ENCODE assay signal across 17 cellular contexts in genomic region chr13:112773601-112774447, GRCh38.
DNase-seq lines count a peak whose midpoint lies in the region; ATAC-seq and TF ChIP-seq lines count a peak whose summit lies in the region.
"Had no signal": no experiment of that assay in that cellular context is flagged by ENCODE, and none has a peak within 500 bp of the region (broad histone marks: within the 10 kb centered on the region; RNA-seq: fewer than 3 reads in every experiment).

No MANE protein-coding gene starts in this region.

- no peak overlapping the region for H4K8ac ChIP-seq in H9 (replicated peaks; ENCODE audit: insufficient read length, low read depth, low read length)

- no peak overlapping the region for H2AFZ ChIP-seq in H9 (ENCODE audit: low read length)

- 0 out of 2 replicates have a peak, but pooled peaks cover 3% of the 10 kb centered on the region for H3K4me1 ChIP-seq in H9 (ENCODE audit: insufficient read depth, low read length)
- H3K4me1 ChIP-seq: SJSA1 had no signal

- H2BK20ac ChIP-seq in H9 (ENCODE audit: low read depth, low read length, poor library complexity, severe bottlenecking): no peak overlapping the region

- no peak overlapping the region for H3T11ph ChIP-seq in H9 (ENCODE audit: low read length)

- H3K4me3 Mint-ChIP-seq in H9: no peak overlapping the region
- no peak overlapping the region for H3K4me3 Mint-ChIP-seq in glutamatergic neuron (ENCODE audit: unreplicated experiment)

- no peak overlapping the region for H2BK120ac ChIP-seq in H9 (ENCODE audit: low read depth, low read length, poor library complexity, severe bottlenecking)

- H3K23me2 ChIP-seq in H9 (ENCODE audit: insufficient read length, low read depth, low read length, poor library complexity, severe bottlenecking): no peaks in the 10 kb centered on the region

- H4K20me1 ChIP-seq in H9 (ENCODE audit: control insufficient read depth, insufficient read depth, insufficient read length): no peaks in the 10 kb centered on the region

- no peak overlapping the region for H4K91ac ChIP-seq in H9 (ENCODE audit: insufficient read length, low read depth, low read length)

- H3K36me3 Mint-ChIP-seq in H9 (ENCODE audit: insufficient read depth in 1 of 3, low read depth in 3 of 3): peaks cover 0 to 7% (median 3%) of the 10 kb centered on the region in 3 experiments; a peak in 4 of 7 replicates
- peaks cover 4% of the 10 kb centered on the region for H3K36me3 Mint-ChIP-seq in glutamatergic neuron (ENCODE audit: unreplicated experiment)

- intact Hi-C loops in posterior vena cava (cut with DNase I): no loop called here

- no peak overlapping the region for H2BK5ac ChIP-seq in H9 (ENCODE audit: insufficient read length, low read length)

- H3K27me3 Mint-ChIP-seq in H9 (ENCODE audit: low read depth) (no peaks in the 10 kb centered on the region; the same call in 1 of the 2 replicates), glutamatergic neuron (ENCODE audit: unreplicated experiment) (peaks cover 16% of the 10 kb centered on the region)

- H3K79me2 ChIP-seq in H9 (ENCODE audit: insufficient read depth, low read length): no peaks in the 10 kb centered on the region; the same call in 1 of the 2 replicates

- H3K27me3 ChIP-seq in H9 (ENCODE audit: insufficient read depth, low read length): no peaks in the 10 kb centered on the region
- H3K27me3 ChIP-seq: MG63, SJSA1 had no signal

- CTCF ChIA-PET in HEK293T (lab: Yijun Ruan, JAX): no interaction called here

- no peak overlapping the region for H3K18ac ChIP-seq in H9 (ENCODE audit: insufficient read length, low read depth, low read length)

- no peaks in the 10 kb centered on the region for H3K9me3 ChIP-seq in H9 (ENCODE audit: control insufficient read depth, low read depth, low read length)
- H3K9me3 ChIP-seq: MG63, SJSA1 had no signal

- no peak overlapping the region for H3K14ac ChIP-seq in H9 (ENCODE audit: insufficient read depth, low read length)

- H3K27ac Mint-ChIP-seq in H9 (peak overlapping the region; percentile 66 to 77 (median 76); a peak in 3 of 7 replicates), glutamatergic neuron (ENCODE audit: unreplicated experiment) (peak overlapping the region; percentile 17)

- no peak overlapping the region for H3K4ac ChIP-seq in H9 (ENCODE audit: low read depth, low read length)

- DNase-seq in H9: peak; percentile 24
- DNase-seq in glutamatergic neuron: peak; percentile 13
- DNase-seq in posterior vena cava (ENCODE audit: low spot score): peak; percentile 47
- DNase-seq in HEK293T (ENCODE audit: extremely low spot score): no peak
- DNase-seq in SKM-1 (lab: John Stamatoyannopoulos, UW; ENCODE audit: unreplicated experiment): no peak
- DNase-seq in NK-92 treated with Interleukin-12 subunit alpha and Interleukin-12 subunit beta, amount 100 ng/mL, for 24 hours (lab: John Stamatoyannopoulos, UW): no peak
- DNase-seq: DMS 273 treated with DMSO at 0.1 percent for 48 hours, GF-D8, Karpas-422, MG63, NCI-H1092, NCI-H146, NCI-H2081 treated with DMSO at 0.1 percent for 48 hours, PC-3 had no signal

- H3K56ac ChIP-seq in H9 (ENCODE audit: insufficient read length, low read depth, low read length): no peak overlapping the region

- H3K9ac ChIP-seq in H9 (ENCODE audit: extremely low read depth, insufficient read length, low read length): no peak overlapping the region

- no peak overlapping the region for H2BK15ac ChIP-seq in H9 (ENCODE audit: low read depth, low read length)

- H3K9me3 Mint-ChIP-seq in H9 (no peaks in the 10 kb centered on the region), glutamatergic neuron (ENCODE audit: unreplicated experiment) (peaks cover 7% of the 10 kb centered on the region)

- no peak overlapping the region for H2AK5ac ChIP-seq in H9 (ENCODE audit: insufficient read length, low read length)

- peak overlapping the region; percentile 59; the same call in 1 of the 2 replicates for H3K27ac ChIP-seq in C4-2B
- no peak overlapping the region for H3K27ac ChIP-seq in H9 (ENCODE audit: insufficient read length, low read depth, low read length)
- H3K27ac ChIP-seq: SJSA1 had no signal

- ATAC-seq in HG03565 (IDR thresholded peaks at IDR 0.05; ENCODE audit: unreplicated experiment): no peak
- ATAC-seq: PC-3 had no signal

- H3K79me1 ChIP-seq in H9 (ENCODE audit: insufficient read depth, low read depth, low read length, poor library complexity, severe bottlenecking): no peaks in the 10 kb centered on the region

- no peak overlapping the region for H4K5ac ChIP-seq in H9 (ENCODE audit: insufficient read length, low read depth, low read length)

- TF ChIP-seq CTCF in C4-2B (conservative IDR thresholded peaks at IDR 0.05) (no peak), H9 (conservative IDR thresholded peaks at IDR 0.05) (no peak), glutamatergic neuron (IDR thresholded peaks at IDR 0.05; ENCODE audit: partially characterized antibody, unreplicated experiment) (no peak)

- H3K23ac ChIP-seq in H9 (ENCODE audit: insufficient read length, low read depth, low read length): no peak overlapping the region

- POLR2A ChIA-PET in HEK293T (lab: Yijun Ruan, JAX): no interaction called here

- no peak overlapping the region for H3K4me2 ChIP-seq in H9 (ENCODE audit: insufficient read depth, insufficient read length, low read length)

- no peak overlapping the region for H2BK12ac ChIP-seq in H9 (ENCODE audit: insufficient read length, low read depth, low read length)

- peaks cover 27 to 46% of the 10 kb centered on the region in 2 experiments for H3K4me1 Mint-ChIP-seq in H9
- peaks cover 51% of the 10 kb centered on the region for H3K4me1 Mint-ChIP-seq in glutamatergic neuron (ENCODE audit: low read depth, unreplicated experiment)

- no CpG with 5 or more reads among the region's 25 CpGs for WGBS in H9 (ENCODE audit: extremely low coverage, insufficient read length, low lambda C conversion rate)

TF ChIP-seq in HEK293T, 16 proteins besides CTCF, POLR2A, EP300 and RAD21:
- TF ChIP-seq LEF1 (IDR thresholded peaks at IDR 0.05; ENCODE audit: borderline replicate concordance) (no peak), TARDBP (IDR thresholded peaks at IDR 0.05) (no peak), L3MBTL2 (conservative IDR thresholded peaks at IDR 0.05) (no peak), ARNT (IDR thresholded peaks at IDR 0.05) (no peak), ELF4 (IDR thresholded peaks at IDR 0.05) (no peak), ZNF384 (IDR thresholded peaks at IDR 0.05) (no peak), NFRKB (IDR thresholded peaks at IDR 0.05) (no peak), CTBP1 (IDR thresholded peaks at IDR 0.05; ENCODE audit: borderline replicate concordance) (no peak), FOXM1 (IDR thresholded peaks at IDR 0.05; ENCODE audit: borderline replicate concordance) (no peak), FOXA1 (IDR thresholded peaks at IDR 0.05) (no peak), HDGF (IDR thresholded peaks at IDR 0.05; ENCODE audit: borderline replicate concordance) (no peak), SP1 (IDR thresholded peaks at IDR 0.05) (no peak), BHLHE40 (IDR thresholded peaks at IDR 0.05; ENCODE audit: borderline replicate concordance) (no peak), FOXK2 (IDR thresholded peaks at IDR 0.05) (no peak), SUZ12 (IDR thresholded peaks at IDR 0.05) (no peak)
- TF ChIP-seq, protein P1, sequence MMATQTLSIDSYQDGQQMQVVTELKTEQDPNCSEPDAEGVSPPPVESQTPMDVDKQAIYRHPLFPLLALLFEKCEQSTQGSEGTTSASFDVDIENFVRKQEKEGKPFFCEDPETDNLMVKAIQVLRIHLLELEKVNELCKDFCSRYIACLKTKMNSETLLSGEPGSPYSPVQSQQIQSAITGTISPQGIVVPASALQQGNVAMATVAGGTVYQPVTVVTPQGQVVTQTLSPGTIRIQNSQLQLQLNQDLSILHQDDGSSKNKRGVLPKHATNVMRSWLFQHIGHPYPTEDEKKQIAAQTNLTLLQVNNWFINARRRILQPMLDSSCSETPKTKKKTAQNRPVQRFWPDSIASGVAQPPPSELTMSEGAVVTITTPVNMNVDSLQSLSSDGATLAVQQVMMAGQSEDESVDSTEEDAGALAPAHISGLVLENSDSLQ (IDR thresholded peaks at IDR 0.05): no peak

Comparison
In these comparisons a context has a peak if more than half of its experiments do, and no peak if none do; other contexts are left out.
1. DNase-seq: peak in H9 (single experiment), glutamatergic neuron (single experiment) and posterior vena cava (single experiment); none in HEK293T (single experiment), SKM-1 (single experiment) and NK-92 treated with Interleukin-12 subunit alpha and Interleukin-12 subunit beta, amount 100 ng/mL, for 24 hours (single experiment).